Comparison of ENCODE assay signal across 15 cellular contexts in genomic region chr12:62647586-62647985, GRCh38.
DNase-seq lines count a peak whose midpoint lies in the region; ATAC-seq, FAIRE-seq and TF ChIP-seq lines count a peak whose summit lies in the region.
"Had no signal": no experiment of that assay in that cellular context is flagged by ENCODE, and none has a peak within 500 bp of the region (broad histone marks: within the 10 kb centered on the region; RNA-seq: fewer than 3 reads in every experiment).

No MANE protein-coding gene starts in this region.

- no peaks in the 10 kb centered on the region for H3K4me1 ChIP-seq in kidney (ENCODE audit: control insufficient read depth in 1 of 2, insufficient read depth in 1 of 2, low read depth in 1 of 2, low read length in 2 of 2)
- H3K4me1 ChIP-seq: Peyer's patch had no signal

- no peak overlapping the region for H3K9ac ChIP-seq in kidney (ENCODE audit: low read length in 2 of 2)

- H3K36me3 ChIP-seq in kidney (ENCODE audit: control insufficient read depth in 1 of 2, insufficient read depth in 2 of 2, low read length in 2 of 2): peaks cover 0 to 8% of the 10 kb centered on the region in 2 donors
- H3K36me3 ChIP-seq: Peyer's patch, tibial artery had no signal

- H3K9me3 Mint-ChIP-seq in Calu3 (ENCODE audit: low read depth, unreplicated experiment): no peaks in the 10 kb centered on the region
- H3K9me3 Mint-ChIP-seq in dendritic cell treated with granulocyte-macrophage colony-stimulating factor and Interleukin-4, amounts not matched to agents 40 ng/mL and 50 ng/mL, for 4 days: no peaks in the 10 kb centered on the region

- peaks cover 15% of the 10 kb centered on the region for H3K36me3 Mint-ChIP-seq in Calu3 (ENCODE audit: insufficient read depth, unreplicated experiment)
- no peaks in the 10 kb centered on the region for H3K36me3 Mint-ChIP-seq in dendritic cell treated with granulocyte-macrophage colony-stimulating factor and Interleukin-4, amounts not matched to agents 40 ng/mL and 50 ng/mL, for 4 days (ENCODE audit: low read depth)

- intact Hi-C loops in Calu3 (cut with micrococcal nuclease; ENCODE audit: unreplicated experiment): no loop called here
- intact Hi-C loops in dendritic cell treated with granulocyte-macrophage colony-stimulating factor and Interleukin-4, amounts not matched to agents 40 ng/mL and 50 ng/mL, for 4 days (cut with micrococcal nuclease): no loop called here
- intact Hi-C loops in kidney (cut with DNase I): no loop called here
- intact Hi-C loops in sciatic nerve (cut with DNase I): no loop called here

- no peaks in the 10 kb centered on the region for H3K4me1 Mint-ChIP-seq in Calu3 (ENCODE audit: low read depth, unreplicated experiment)
- peaks cover 36% of the 10 kb centered on the region for H3K4me1 Mint-ChIP-seq in dendritic cell treated with granulocyte-macrophage colony-stimulating factor and Interleukin-4, amounts not matched to agents 40 ng/mL and 50 ng/mL, for 4 days (ENCODE audit: low read depth)
- H3K4me1 Mint-ChIP-seq: activated CD4-positive, alpha-beta T cell treated with anti-CD3 and anti-CD28 coated beads, Interleukin-2, amount 10 ng/mL, durations not matched to agents 24 days and 14 days had no signal

- ATAC-seq in sciatic nerve: peak; percentile 99

- no peaks in the 10 kb centered on the region for H3K27me3 Mint-ChIP-seq in Calu3 (ENCODE audit: unreplicated experiment)
- H3K27me3 Mint-ChIP-seq in dendritic cell treated with granulocyte-macrophage colony-stimulating factor and Interleukin-4, amounts not matched to agents 40 ng/mL and 50 ng/mL, for 4 days: no peaks in the 10 kb centered on the region

- peak overlapping the region in 1 of 2 donors; percentile 24 for H3K27ac ChIP-seq in kidney (ENCODE audit: low read depth in 2 of 2, low read length in 2 of 2)
- H3K27ac ChIP-seq: epithelial cell of prostate, Peyer's patch, tibial artery had no signal

- DNase-seq in Calu3 (no peak), kidney (peak; percentile 91), sciatic nerve (ENCODE audit: low spot score) (peak; percentile 80), SK-N-DZ (ENCODE audit: low spot score) (no peak), NCI-H146 treated with DMSO at 0.1 percent for 48 hours (lab: John Stamatoyannopoulos, UW; ENCODE audit: unreplicated experiment) (no peak)
- DNase-seq in stimulated activated CD4-positive, alpha-beta T cell treated with anti-CD3 and anti-CD28 coated beads, Interleukin-1b, Interleukin-23, amount 100 ng/mL, for 48 hours: no peak
- no peak for DNase-seq in effector CD4-positive, alpha-beta T cell
- DNase-seq: activated CD4-positive, alpha-beta T cell treated with anti-CD3 and anti-CD28 coated beads, Interleukin-2, amount 10 ng/mL, durations not matched to agents 24 days and 14 days; KG1; NCI-H1694; NCI-H526 treated with DMSO at 0.1 percent for 48 hours; Peyer's patch had no signal

- CTCF ChIA-PET in Calu3 (lab: Charles Lee): no interaction called here

- FAIRE-seq in kidney (lab: Jason Lieb, UNC): no peak

- no peaks in the 10 kb centered on the region for H3K9me3 ChIP-seq in kidney (ENCODE audit: control insufficient read depth in 1 of 2, low read length in 2 of 2)
- H3K9me3 ChIP-seq: Peyer's patch, tibial artery had no signal

- TF ChIP-seq CTCF in Calu3 (IDR thresholded peaks at IDR 0.05; ENCODE audit: unreplicated experiment): no peak
- TF ChIP-seq CTCF in kidney (IDR thresholded peaks at IDR 0.05; ENCODE audit: borderline replicate concordance, extremely low read depth, insufficient read depth): no peak

- H3K27ac Mint-ChIP-seq in Calu3 (ENCODE audit: unreplicated experiment): no peak overlapping the region
- peak overlapping the region; percentile 78 for H3K27ac Mint-ChIP-seq in dendritic cell treated with granulocyte-macrophage colony-stimulating factor and Interleukin-4, amounts not matched to agents 40 ng/mL and 50 ng/mL, for 4 days
- H3K27ac Mint-ChIP-seq: activated CD4-positive, alpha-beta T cell treated with anti-CD3 and anti-CD28 coated beads, Interleukin-2, amount 10 ng/mL, durations not matched to agents 24 days and 14 days had no signal

- H3K4me3 ChIP-seq in kidney (ENCODE audit: low read length in 2 of 2): no peak overlapping the region
- H3K4me3 ChIP-seq: Peyer's patch, tibial artery had no signal

- TSS peak; percentile 33 for BruUV-seq in Calu3 (replicated peaks; lab: Mats Ljungman, UMichigan)

- H3K4me3 Mint-ChIP-seq in Calu3 (ENCODE audit: low read depth, unreplicated experiment): no peak overlapping the region
- no peak overlapping the region for H3K4me3 Mint-ChIP-seq in dendritic cell treated with granulocyte-macrophage colony-stimulating factor and Interleukin-4, amounts not matched to agents 40 ng/mL and 50 ng/mL, for 4 days
- H3K4me3 Mint-ChIP-seq: activated CD4-positive, alpha-beta T cell treated with anti-CD3 and anti-CD28 coated beads, Interleukin-2, amount 10 ng/mL, durations not matched to agents 24 days and 14 days had no signal

Comparison
In these comparisons a context has a peak if more than half of its experiments do, and no peak if none do; other contexts are left out.
1. DNase-seq: peak in kidney (single experiment) and sciatic nerve (single experiment); none in Calu3 (single experiment), stimulated activated CD4-positive, alpha-beta T cell treated with anti-CD3 and anti-CD28 coated beads, Interleukin-1b, Interleukin-23, amount 100 ng/mL, for 48 hours (single experiment), SK-N-DZ (single experiment), effector CD4-positive, alpha-beta T cell (single experiment) and NCI-H146 treated with DMSO at 0.1 percent for 48 hours (single experiment).